ENCODE assay signal across 28 cellular contexts in the genomic region with DNA sequence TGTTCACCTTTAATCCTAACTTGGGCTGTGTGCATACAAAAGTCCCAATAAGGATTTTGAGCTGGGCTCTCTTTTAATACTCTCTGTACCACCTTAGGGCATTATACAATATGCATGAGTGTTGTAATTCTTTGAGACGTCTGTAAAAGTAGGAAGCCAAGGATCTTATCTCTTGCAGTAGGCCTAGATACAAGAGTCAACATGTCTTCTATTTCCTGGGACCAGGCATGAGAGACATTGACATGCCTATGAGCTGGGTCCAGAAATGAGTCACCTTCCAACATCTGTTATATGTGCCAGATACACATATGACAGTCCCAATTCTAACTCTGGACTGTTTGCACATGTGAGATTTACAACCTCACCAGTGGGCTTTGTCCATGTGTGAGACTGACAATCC.
"Had no signal": no experiment of that assay in that cellular context is flagged by ENCODE, and none has a peak within 500 bp of the region (broad histone marks: within the 10 kb centered on the region; RNA-seq: fewer than 3 reads in every experiment).

No MANE protein-coding gene starts in this region.

- ATAC-seq: activated CD4-positive, alpha-beta T cell treated with anti-CD3 and anti-CD28 coated beads for 36 hours; activated CD8-positive, alpha-beta memory T cell treated with anti-CD3 and anti-CD28 coated beads, Interleukin-2, amount 10 ng/mL, durations not matched to agents 7 days and 5 days; activated CD8-positive, alpha-beta T cell treated with anti-CD3 and anti-CD28 coated beads, Interleukin-2, amount 10 ng/mL, durations not matched to agents 7 days and 5 days; activated naive CD8-positive, alpha-beta T cell treated with anti-CD3 and anti-CD28 coated beads, Interleukin-2, amount 50 U/mL, for 24 hours; body of pancreas; T-helper 17 cell had no signal

- H3K27me3 ChIP-seq: adrenal gland, body of pancreas had no signal

- H3K36me3 ChIP-seq: adrenal gland had no signal

- H3K4me1 ChIP-seq: adrenal gland, body of pancreas had no signal

- H3K27ac ChIP-seq: adrenal gland, body of pancreas, coronary artery, dorsolateral prefrontal cortex had no signal

- H3K4me3 ChIP-seq: adrenal gland, body of pancreas, coronary artery, dorsolateral prefrontal cortex had no signal

- FAIRE-seq: frontal cortex had no signal

- DNase-seq: activated CD4-positive, alpha-beta memory T cell treated with anti-CD3 and anti-CD28 coated beads for 36 hours; activated CD4-positive, alpha-beta T cell treated with anti-CD3 and anti-CD28 coated beads for 36 hours; activated CD4-positive, alpha-beta T cell treated with anti-CD3 and anti-CD28 coated beads, Interleukin-2, amount 10 ng/mL, durations not matched to agents 24 days and 14 days; activated CD4-positive, CD25-positive, alpha-beta regulatory T cell; activated CD4-positive, CD25-positive, alpha-beta regulatory T cell treated with anti-CD3 and anti-CD28 coated beads, Interleukin-2, amount 50 U/mL, for 72 hours; activated CD8-positive, alpha-beta memory T cell treated with anti-CD3 and anti-CD28 coated beads, Interleukin-2, amount 10 ng/mL, durations not matched to agents 7 days and 5 days; activated CD8-positive, alpha-beta memory T cell treated with anti-CD3 and anti-CD28 coated beads, Interleukin-2, amount 50 U/mL, for 4 hours; activated CD8-positive, alpha-beta T cell treated with anti-CD3 and anti-CD28 coated beads, Interleukin-2, amount 10 ng/mL, durations not matched to agents 7 days and 5 days; activated effector memory CD4-positive, alpha-beta T cell treated with anti-CD3 and anti-CD28 coated beads, Interleukin-2, amount 50 U/mL, for 16 hours; activated naive CD4-positive, alpha-beta T cell treated with anti-CD3 and anti-CD28 coated beads for 36 hours; activated naive CD8-positive, alpha-beta T cell treated with anti-CD3 and anti-CD28 coated beads for 36 hours; activated naive CD8-positive, alpha-beta T cell treated with anti-CD3 and anti-CD28 coated beads, Interleukin-2, amount 50 U/mL, for 24 hours; activated T-cell treated with anti-CD3 and anti-CD28 coated beads, Interleukin-2, amount 50 U/mL, for 1 hour; activated T-cell treated with anti-CD3 and anti-CD28 coated beads, Interleukin-2, amount 50 U/mL, for 48 hours; adrenal gland; amygdala; aorta; body of pancreas; dorsolateral prefrontal cortex; effector memory CD4-positive, alpha-beta T cell; endodermal cell; foreskin fibroblast; head of caudate nucleus; T-helper 1 cell; T-helper 17 cell; T1000 had no signal
